In genomic region chr6:34657307-34657978, GRCh38 we compare ENCODE assay signal across 8 cellular contexts. TPM values are rescaled to one million over a fixed set of nuclear protein-coding genes. Genes with fewer than 3 reads are reported as not detected.
DNase-seq lines count a peak whose midpoint lies in the region; ATAC-seq, FAIRE-seq and TF ChIP-seq lines count a peak whose summit lies in the region.

No MANE protein-coding gene starts in this region.

- peaks cover 20% of the 10 kb centered on the region for H3K4me1 ChIP-seq in astrocyte (ENCODE audit: insufficient read depth, low read length)

- H3K36me3 ChIP-seq in GM06990 (ENCODE audit: control insufficient read depth, insufficient read depth, low read length) = peaks cover 2% of the 10 kb centered on the region
- peaks cover 3% of the 10 kb centered on the region for H3K36me3 ChIP-seq in astrocyte (ENCODE audit: insufficient read depth, low read length)

- peaks cover 3% of the 10 kb centered on the region for H3K36me3 Mint-ChIP-seq in astrocyte (ENCODE audit: low read depth, unreplicated experiment)

- peak overlapping the region; percentile 26 for H3K4me3 ChIP-seq in GM06990 (replicated peaks; ENCODE audit: low read depth, low read length)
- H3K4me3 ChIP-seq in astrocyte (ENCODE audit: insufficient read depth, low read depth, low read length) = peak overlapping the region; percentile 63
- peak overlapping the region; percentile 44 for H3K4me3 ChIP-seq in skeletal muscle cell (ENCODE audit: low read depth, low read length)

- peak overlapping the region; percentile 76 for H3K9ac ChIP-seq in astrocyte (ENCODE audit: low read length)

- H3K27ac Mint-ChIP-seq in astrocyte (ENCODE audit: unreplicated experiment) = peak overlapping the region; percentile 88

- DNase-seq in GM06990 (ENCODE audit: extremely low read depth, insufficient read length) (no peak), NCI-H345 treated with DMSO at 0.1 percent for 48 hours (lab: John Stamatoyannopoulos, UW; ENCODE audit: unreplicated experiment) (peak; percentile 4), astrocyte (ENCODE audit: low read depth) (peak; percentile 83), hepatic stellate cell (ENCODE audit: low spot score) (peak; percentile 73), skeletal muscle cell (ENCODE audit: low read depth) (peak; percentile 64)

- TF ChIP-seq CTCF in 22Rv1 (IDR thresholded peaks at IDR 0.05) (no peak), GM06990 (IDR thresholded peaks at IDR 0.05; ENCODE audit: insufficient read depth, low read length, poor library complexity, severe bottlenecking) (no peak), astrocyte (IDR thresholded peaks at IDR 0.05; ENCODE audit: insufficient read depth, low read depth, low read length) (no peak)

- peaks cover 67% of the 10 kb centered on the region for H3K79me2 ChIP-seq in astrocyte (ENCODE audit: insufficient read depth, low read length)

- H3K4me2 ChIP-seq in astrocyte (ENCODE audit: low read length) = peak overlapping the region; percentile 87

- no peaks in the 10 kb centered on the region for H3K9me3 Mint-ChIP-seq in astrocyte (ENCODE audit: unreplicated experiment)

- FAIRE-seq in astrocyte (lab: Jason Lieb, UNC) = no peak

- H3K9me3 ChIP-seq in astrocyte (ENCODE audit: insufficient read depth, low read depth, low read length) = no peaks in the 10 kb centered on the region

- H3K4me1 Mint-ChIP-seq in astrocyte (ENCODE audit: low read depth, unreplicated experiment) = peaks cover 24% of the 10 kb centered on the region

- H3K27ac ChIP-seq in 22Rv1 (peak overlapping the region; percentile 94), astrocyte (ENCODE audit: low read depth, low read length) (peak overlapping the region; percentile 91)

- H3K27me3 Mint-ChIP-seq in astrocyte (ENCODE audit: low read depth, unreplicated experiment) = no peaks in the 10 kb centered on the region

- H3K27me3 ChIP-seq in GM06990 (replicated peaks; ENCODE audit: control insufficient read depth, insufficient read depth, low read length) (no peaks in the 10 kb centered on the region), astrocyte (ENCODE audit: insufficient read depth, low read length) (no peaks in the 10 kb centered on the region)

- H2AFZ ChIP-seq in astrocyte (ENCODE audit: low read depth, low read length) = peak overlapping the region; percentile 43

- H4K20me1 ChIP-seq in astrocyte (ENCODE audit: insufficient read depth, low read length) = no peaks in the 10 kb centered on the region

- ATAC-seq in GM18867 (IDR thresholded peaks at IDR 0.05; ENCODE audit: unreplicated experiment) = no peak
- no peak for ATAC-seq in GM19023 (IDR thresholded peaks at IDR 0.05; ENCODE audit: unreplicated experiment)

- peak overlapping the region; percentile 73 for H3K4me3 Mint-ChIP-seq in astrocyte (ENCODE audit: unreplicated experiment)

RNA-seq across cellular contexts. Expression of gene ILRUN, which starts 39.1 kb away (rescaled TPM):
- total RNA-seq in astrocyte = 56.0 and 63.3 TPM in 2 replicates
